23 cellular contexts compared by ENCODE assay signal in genomic region chr3:98361289-98361688, GRCh38. TPM values are rescaled to one million over a fixed set of nuclear protein-coding genes. Genes with fewer than 3 reads are reported as not detected.
DNase-seq lines count a peak whose midpoint lies in the region; ATAC-seq and TF ChIP-seq lines count a peak whose summit lies in the region.
"Had no signal": no experiment of that assay in that cellular context is flagged by ENCODE, and none has a peak within 500 bp of the region (broad histone marks: within the 10 kb centered on the region; RNA-seq: fewer than 3 reads in every experiment).

No MANE protein-coding gene starts in this region.

- no peaks in the 10 kb centered on the region for H3K27me3 ChIP-seq in MM.1S (replicated peaks; ENCODE audit: insufficient read depth, low read length)

- DNase-seq in MM.1S (peak; percentile 90), mucosa of gallbladder (ENCODE audit: low spot score) (no peak), NCI-H1694 treated with DMSO at 0.1 percent for 48 hours (lab: John Stamatoyannopoulos, UW) (no peak), GM13977 (ENCODE audit: low spot score) (no peak)
- DNase-seq: activated CD4-positive, alpha-beta T cell treated with anti-CD3 and anti-CD28 coated beads for 1 hour; activated gamma-delta T cell; foreskin fibroblast; GDM1; kidney glomerular epithelial cell; MV-4-11; natural killer cell; NCI-H2029; NCI-H524; stimulated activated naive B cell treated with anti-CD40 and anti-IgM and Interleukin-4, amounts not matched to agents 10 μg/mL and 1 μg/mL and 100 μg/mL, for 72 hours had no signal

- no peak overlapping the region for H3K4me3 ChIP-seq in MM.1S (ENCODE audit: low read length)

- no peaks in the 10 kb centered on the region for H3K9me2 ChIP-seq in MM.1S (replicated peaks; ENCODE audit: insufficient read depth, low read length)

- H3F3A ChIP-seq in MM.1S (ENCODE audit: insufficient read depth, low read length) = no peaks in the 10 kb centered on the region

- H4K20me1 ChIP-seq in MM.1S (ENCODE audit: insufficient read depth, low read length) = no peaks in the 10 kb centered on the region

- H3K4me2 ChIP-seq in MM.1S (ENCODE audit: low read depth, low read length) = no peak overlapping the region

- H3K9me3 ChIP-seq in MM.1S (replicated peaks; ENCODE audit: insufficient read depth, low read length) = no peaks in the 10 kb centered on the region

- no peak overlapping the region for H3K9ac ChIP-seq in MM.1S (ENCODE audit: low read length)
- H3K9ac ChIP-seq: parathyroid adenoma had no signal

- H3K4me1 ChIP-seq in MM.1S (ENCODE audit: low read length) = peaks cover 9% of the 10 kb centered on the region
- H3K4me1 ChIP-seq: parathyroid adenoma had no signal

- no peak for TF ChIP-seq CTCF in MM.1S (IDR thresholded peaks at IDR 0.05; ENCODE audit: low read length)
- TF ChIP-seq CTCF in GM13977 (IDR thresholded peaks at IDR 0.05; ENCODE audit: extremely low read depth, insufficient read depth, missing control alignments) = no peak

- no peaks in the 10 kb centered on the region for H3K36me3 ChIP-seq in MM.1S (replicated peaks; ENCODE audit: insufficient read depth, low read length)

- ATAC-seq in GM18502 (IDR thresholded peaks at IDR 0.05; ENCODE audit: poor library complexity, unreplicated experiment) (peak; percentile 65), GM19463 (IDR thresholded peaks at IDR 0.05; ENCODE audit: unreplicated experiment) (peak; percentile 55), HG02678 (IDR thresholded peaks at IDR 0.05; ENCODE audit: unreplicated experiment) (peak; percentile 59)
- no peak for ATAC-seq in activated CD4-positive, CD25-positive, alpha-beta regulatory T cell treated with anti-CD3 and anti-CD28 coated beads, Interleukin-2, amount 50 U/mL, for 24 hours
- ATAC-seq: natural killer cell; sciatic nerve; stimulated activated naive B cell treated with anti-CD40 and anti-IgM and Interleukin-4, amounts not matched to agents 10 μg/mL and 1 μg/mL and 100 μg/mL, for 72 hours had no signal

- no peak overlapping the region for H3K27ac ChIP-seq in MM.1S (ENCODE audit: low read length)
- H3K27ac ChIP-seq: epithelial cell of prostate, parathyroid adenoma had no signal

- H2AFZ ChIP-seq in MM.1S (ENCODE audit: low read length) = no peak overlapping the region
- H2AFZ ChIP-seq: parathyroid adenoma had no signal

- no peaks in the 10 kb centered on the region for H3K79me2 ChIP-seq in MM.1S (ENCODE audit: low read length)
- H3K79me2 ChIP-seq: parathyroid adenoma had no signal

- in situ Hi-C loops in GM13977 (cut with MboI; ENCODE audit: low pct_unique_long_range_greater_than_20kb, low sequenced_read_pairs, unreplicated experiment) = no loop called here

RNA-seq across cellular contexts. Expression of gene OR5K4, which starts 7.6 kb away (rescaled TPM):
- not detected for total RNA-seq in mucosa of gallbladder
- total RNA-seq: cardiac septum, dermis microvascular lymphatic vessel endothelial cell, natural killer cell, sciatic nerve had no signal

RNA-seq across cellular contexts. Expression of gene OR5K3, which starts 29.2 kb away (rescaled TPM):
- not detected for total RNA-seq in mucosa of gallbladder
- total RNA-seq: cardiac septum, dermis microvascular lymphatic vessel endothelial cell, natural killer cell, sciatic nerve had no signal

Comparison
In these comparisons a context has a peak if more than half of its experiments do, and no peak if none do; other contexts are left out.
1. ATAC-seq: peak in GM18502 (single experiment), GM19463 (single experiment) and HG02678 (single experiment); none in activated CD4-positive, CD25-positive, alpha-beta regulatory T cell treated with anti-CD3 and anti-CD28 coated beads, Interleukin-2, amount 50 U/mL, for 24 hours (0 of 2).